Comparison of ENCODE assay signal across 9 cellular contexts in the genomic region with DNA sequence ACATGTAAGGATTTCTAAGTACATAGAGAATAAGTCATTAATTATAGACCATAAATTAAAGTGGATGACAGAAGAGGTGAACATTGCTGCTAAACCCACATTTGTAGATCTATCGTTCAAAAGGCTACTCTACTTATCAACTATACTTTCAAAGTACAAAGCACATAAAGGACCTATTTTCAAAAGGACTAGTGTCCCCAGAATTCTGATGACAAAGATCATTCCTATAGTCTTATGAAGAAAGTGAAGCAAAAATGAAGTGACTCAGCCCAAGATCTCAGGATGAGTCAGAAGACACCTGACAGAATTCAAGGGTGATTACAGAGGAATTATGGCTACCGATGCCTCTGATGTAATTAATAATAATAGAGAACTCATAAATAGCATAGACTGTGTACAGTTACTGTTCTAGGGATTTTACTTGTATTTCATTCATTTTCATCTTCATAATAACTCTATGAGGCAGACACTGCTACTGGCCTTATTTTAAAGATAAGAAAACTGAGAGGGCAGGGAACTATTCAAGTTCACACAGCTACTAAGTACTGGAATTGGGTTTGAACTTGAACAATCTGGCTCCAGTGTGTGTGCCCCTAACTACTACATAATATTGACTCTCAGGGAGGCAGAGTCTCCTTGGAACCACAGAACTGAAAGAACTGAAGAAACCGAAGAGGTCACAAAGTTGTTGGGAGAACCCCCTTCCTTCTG. TPM values are rescaled to one million over a fixed set of nuclear protein-coding genes. Genes with fewer than 3 reads are reported as not detected.
DNase-seq lines count a peak whose midpoint lies in the region; ATAC-seq, FAIRE-seq and TF ChIP-seq lines count a peak whose summit lies in the region.
"Had no signal": no experiment of that assay in that cellular context is flagged by ENCODE, and none has a peak within 500 bp of the region (broad histone marks: within the 10 kb centered on the region; RNA-seq: fewer than 3 reads in every experiment).

No MANE protein-coding gene starts in this region.

- ATAC-seq in GM19328 (IDR thresholded peaks at IDR 0.05; ENCODE audit: unreplicated experiment) (peak; percentile 78), HG03095 (IDR thresholded peaks at IDR 0.05; ENCODE audit: unreplicated experiment) (peak; percentile 78), HepG2 (no peak)

- WGBS in HepG2 (ENCODE audit: low lambda C conversion rate), result 92% methylated on average over 3 of the region's 3 CpGs

- DNase-seq in A172 (ENCODE audit: low spot score) (peak; percentile 71), astrocyte of the spinal cord (ENCODE audit: low read depth, low spot score) (peak; percentile 35), inferior parietal cortex (ENCODE audit: extremely low spot score) (no peak), HepG2 (ENCODE audit: low spot score) (no peak), GM19238 (ENCODE audit: insufficient read length, low spot score) (no peak), NCI-H748 treated with DMSO at 0.1 percent for 48 hours (lab: John Stamatoyannopoulos, UW) (no peak)

- in situ Hi-C loops in astrocyte of the spinal cord (cut with HindIII; ENCODE audit: low sequenced_read_pairs) (no loop called here), HepG2 (cut with HindIII; ENCODE audit: extremely low pct_ligation_motif_present, low pct_unique_long_range_greater_than_20kb) (no loop called here)

- CTCF ChIA-PET in HepG2 (lab: Yijun Ruan, JAX; ENCODE audit: low intra/inter-chr PET ratio, low total read pairs), result no interaction called here

- no peaks in the 10 kb centered on the region for H3K9me3 ChIP-seq in HepG2 (ENCODE audit: low read length)

- no peak overlapping the region for H3K9ac ChIP-seq in HepG2 (ENCODE audit: insufficient read depth, low read depth, low read length)

- intact Hi-C loops in HepG2 (cut with micrococcal nuclease; ENCODE audit: unreplicated experiment), result no loop called here

- H3K4me3 ChIP-seq in astrocyte of the spinal cord (ENCODE audit: low read depth, low read length), result no peak overlapping the region
- no peak overlapping the region for H3K4me3 ChIP-seq in HepG2 (replicated peaks in 1 of 3; ENCODE audit: insufficient read depth in 1 of 3, low read depth in 2 of 3, low read length in 3 of 3)
- H3K4me3 ChIP-seq: SK-N-MC had no signal

- no peak for TF ChIP-seq RAD21 in HepG2 (CRISPR knock-in tag; IDR thresholded peaks at IDR 0.05)

- peaks cover 41% of the 10 kb centered on the region for H3K79me2 ChIP-seq in HepG2 (ENCODE audit: insufficient read depth, low read length)

- BruUV-seq in HepG2 (replicated peaks; lab: Mats Ljungman, UMichigan), result no TSS peak

- POLR2A ChIA-PET in HepG2 (lab: Yijun Ruan, JAX), result no interaction called here

- no peak for TF ChIP-seq EP300 in HepG2 (IDR thresholded peaks at IDR 0.05; ENCODE audit: low read depth in 2 of 2, low read length in 2 of 2)
- TF ChIP-seq EP300 in HepG2 (CRISPR knock-in tag; IDR thresholded peaks at IDR 0.05; ENCODE audit: borderline replicate concordance), result no peak

- H3K4me1 ChIP-seq in HepG2 (ENCODE audit: insufficient read depth, low read length), result peaks cover 8% of the 10 kb centered on the region; the same call in 1 of the 2 replicates

- no peaks in the 10 kb centered on the region for H4K20me1 ChIP-seq in HepG2 (ENCODE audit: insufficient read depth, low read length)

- TF ChIP-seq CTCF in astrocyte of the spinal cord (IDR thresholded peaks at IDR 0.05; ENCODE audit: low read depth, low read length) (no peak), HepG2 (CRISPR knock-in tag; IDR thresholded peaks at IDR 0.05) (no peak)

- no peaks in the 10 kb centered on the region for H3K27me3 ChIP-seq in HepG2 (ENCODE audit: control insufficient read depth in 1 of 2, insufficient read depth in 2 of 2, low read length in 2 of 2)

- H3K36me3 ChIP-seq in HepG2 (replicated peaks in 1 of 2; ENCODE audit: control insufficient read depth in 1 of 2, insufficient read depth in 2 of 2, low read length in 2 of 2), result no peaks in the 10 kb centered on the region

- H3K27ac ChIP-seq in HepG2 (ENCODE audit: extremely low read length, insufficient read depth, low read length), result no peak overlapping the region
- H3K27ac ChIP-seq: SK-N-MC had no signal

- no peak overlapping the region for H2AFZ ChIP-seq in HepG2 (ENCODE audit: low read length)

- FAIRE-seq in HepG2 (lab: Jason Lieb, UNC), result no peak

- no peak for TF ChIP-seq POLR2A in HepG2 (IDR thresholded peaks at IDR 0.05; ENCODE audit: insufficient read depth in 1 of 2, low read depth in 2 of 2, low read length in 2 of 2)

- no peak overlapping the region for H3K4me2 ChIP-seq in HepG2 (ENCODE audit: low read depth, low read length)

TF ChIP-seq in HepG2, 621 proteins besides CTCF, POLR2A, EP300 and RAD21:
- no peak for TF ChIP-seq GFI1 (CRISPR knock-in tag; IDR thresholded peaks at IDR 0.05; ENCODE audit: borderline replicate concordance)
- TF ChIP-seq, protein P1, sequence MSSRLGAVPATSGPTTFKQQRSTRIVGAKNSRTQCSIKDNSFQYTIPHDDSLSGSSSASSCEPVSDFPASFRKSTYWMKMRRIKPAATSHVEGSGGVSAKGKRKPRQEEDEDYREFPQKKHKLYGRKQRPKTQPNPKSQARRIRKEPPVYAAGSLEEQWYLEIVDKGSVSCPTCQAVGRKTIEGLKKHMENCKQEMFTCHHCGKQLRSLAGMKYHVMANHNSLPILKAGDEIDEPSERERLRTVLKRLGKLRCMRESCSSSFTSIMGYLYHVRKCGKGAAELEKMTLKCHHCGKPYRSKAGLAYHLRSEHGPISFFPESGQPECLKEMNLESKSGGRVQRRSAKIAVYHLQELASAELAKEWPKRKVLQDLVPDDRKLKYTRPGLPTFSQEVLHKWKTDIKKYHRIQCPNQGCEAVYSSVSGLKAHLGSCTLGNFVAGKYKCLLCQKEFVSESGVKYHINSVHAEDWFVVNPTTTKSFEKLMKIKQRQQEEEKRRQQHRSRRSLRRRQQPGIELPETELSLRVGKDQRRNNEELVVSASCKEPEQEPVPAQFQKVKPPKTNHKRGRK (CRISPR knock-in tag; IDR thresholded peaks at IDR 0.05), result no peak
- TF ChIP-seq, protein P2, sequence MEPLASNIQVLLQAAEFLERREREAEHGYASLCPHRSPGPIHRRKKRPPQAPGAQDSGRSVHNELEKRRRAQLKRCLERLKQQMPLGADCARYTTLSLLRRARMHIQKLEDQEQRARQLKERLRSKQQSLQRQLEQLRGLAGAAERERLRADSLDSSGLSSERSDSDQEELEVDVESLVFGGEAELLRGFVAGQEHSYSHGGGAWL (CRISPR knock-in tag; IDR thresholded peaks at IDR 0.05), result no peak

RNA-seq across cellular contexts. Expression of a gene that starts 17.1 kb away (rescaled TPM):
- total RNA-seq in A172 (2014; rRNA removed; shearing (Covaris generic)), result 14.8 and 19.9 TPM in 2 replicates
- 17.4 and 26.4 TPM in 2 replicates for total RNA-seq in HepG2 (2016; rRNA removed; fragmentation: Illumina TruSeq; extraction: Trizol)
- 13.4 and 18.0 TPM in 2 replicates for total RNA-seq in HepG2 (2016; cell fraction: cytosol; rRNA removed; fragmentation: Illumina TruSeq; extraction: Trizol; ENCODE audit: low read depth)
- total RNA-seq in HepG2 (2016; cell fraction: insoluble cytoplasmic fraction; rRNA removed; fragmentation: Illumina TruSeq; extraction: Trizol), result 17.2 and 24.3 TPM in 2 replicates
- total RNA-seq in HepG2 (2016; cell fraction: membrane; rRNA removed; fragmentation: Illumina TruSeq; extraction: Trizol), result 15.8 and 18.5 TPM in 2 replicates
- 17.2 and 20.2 TPM in 2 replicates for total RNA-seq in HepG2 (2016; cell fraction: nucleus; rRNA removed; fragmentation: Illumina TruSeq; extraction: Trizol)
- polyA plus RNA-seq in HepG2 (2011; rRNA removed), result 4.7 and 6.2 TPM in 2 replicates
- 1.8 and 3.0 TPM in 2 replicates for polyA plus RNA-seq in HepG2 (2011; cell fraction: cytosol; rRNA removed)
- 3.3 and 4.9 TPM in 2 replicates for polyA plus RNA-seq in HepG2 (2011; cell fraction: nucleus; rRNA removed)
- polyA plus RNA-seq in HepG2 (2012), result 6.5 and 6.7 TPM in 2 replicates
- polyA plus RNA-seq in HepG2 (2016; cell fraction: cytosol; fragmentation: Illumina TruSeq; extraction: Trizol; ENCODE audit: low read depth), result 2.4 and 3.1 TPM in 2 replicates
- polyA plus RNA-seq in HepG2 (2016; cell fraction: insoluble cytoplasmic fraction; fragmentation: Illumina TruSeq; extraction: Trizol; ENCODE audit: low read depth), result 20.5 and 22.2 TPM in 2 replicates
- polyA plus RNA-seq in HepG2 (2016; cell fraction: membrane; fragmentation: Illumina TruSeq; extraction: Trizol; ENCODE audit: low read depth), result 8.3 and 9.5 TPM in 2 replicates
- polyA plus RNA-seq in HepG2 (2016; cell fraction: nucleus; fragmentation: Illumina TruSeq; extraction: Trizol; ENCODE audit: insufficient read depth, low read depth), result 11.7 and 13.2 TPM in 2 replicates
- 11.6 and 14.8 TPM in 2 replicates for polyA minus RNA-seq in HepG2 (2011; rRNA and poly(A)+ RNA removed; ENCODE audit: low replicate concordance)
- polyA minus RNA-seq in HepG2 (2011; cell fraction: cytosol; rRNA and poly(A)+ RNA removed), result 5.8 and 9.0 TPM in 2 replicates
- polyA minus RNA-seq in HepG2 (2011; cell fraction: nucleus; rRNA and poly(A)+ RNA removed), result 15.5 and 18.4 TPM in 2 replicates

Comparison
In these comparisons a context has a peak if more than half of its experiments do, and no peak if none do; other contexts are left out.
1. DNase-seq: peak in A172 (single experiment) and astrocyte of the spinal cord (single experiment); none in inferior parietal cortex (single experiment), HepG2 (single experiment), GM19238 (single experiment) and NCI-H748 treated with DMSO at 0.1 percent for 48 hours (single experiment).